Comparison of ENCODE assay signal across 8 cellular contexts in genomic region chr2:15559800-15560403, GRCh38. TPM values are rescaled to one million over a fixed set of nuclear protein-coding genes. Genes with fewer than 3 reads are reported as not detected.
DNase-seq lines count a peak whose midpoint lies in the region; ATAC-seq and TF ChIP-seq lines count a peak whose summit lies in the region.

No MANE protein-coding gene starts in this region.

- H3K27me3 Mint-ChIP-seq in CD8-positive, alpha-beta T cell (ENCODE audit: low read depth): no peaks in the 10 kb centered on the region
- H3K27me3 Mint-ChIP-seq in osteocyte (ENCODE audit: unreplicated experiment): peaks cover 3% of the 10 kb centered on the region

- peak overlapping the region; percentile 98 for H3K27ac Mint-ChIP-seq in CD8-positive, alpha-beta T cell
- H3K27ac Mint-ChIP-seq in osteocyte (ENCODE audit: unreplicated experiment): peak overlapping the region; percentile 99

- H3K36me3 Mint-ChIP-seq in CD8-positive, alpha-beta T cell: peaks cover 23% of the 10 kb centered on the region
- H3K36me3 Mint-ChIP-seq in osteocyte (ENCODE audit: unreplicated experiment): peaks cover 2% of the 10 kb centered on the region

- no peak overlapping the region for H3K27ac ChIP-seq in CD8-positive, alpha-beta T cell (ENCODE audit: low read depth, low read length)
- H3K27ac ChIP-seq in OCI-LY3 (ENCODE audit: low read length): no peak overlapping the region

- H3K36me3 ChIP-seq in CD8-positive, alpha-beta T cell (ENCODE audit: insufficient read depth, low read length): no peaks in the 10 kb centered on the region
- H3K36me3 ChIP-seq in OCI-LY3 (replicated peaks; ENCODE audit: low read depth, low read length): no peaks in the 10 kb centered on the region

- no peaks in the 10 kb centered on the region for H3K9me3 ChIP-seq in CD8-positive, alpha-beta T cell (ENCODE audit: low read length)
- no peaks in the 10 kb centered on the region for H3K9me3 ChIP-seq in OCI-LY3 (ENCODE audit: insufficient read depth, low read length)

- peaks cover 9% of the 10 kb centered on the region for H3K4me1 ChIP-seq in CD8-positive, alpha-beta T cell (ENCODE audit: insufficient read depth, low read length)
- peaks cover 23% of the 10 kb centered on the region for H3K4me1 ChIP-seq in OCI-LY3 (ENCODE audit: low read length)

- no peaks in the 10 kb centered on the region for H3K9me3 Mint-ChIP-seq in CD8-positive, alpha-beta T cell
- no peaks in the 10 kb centered on the region for H3K9me3 Mint-ChIP-seq in osteocyte (ENCODE audit: unreplicated experiment)

- TF ChIP-seq CTCF in CD8-positive, alpha-beta T cell (IDR thresholded peaks at IDR 0.05): no peak
- TF ChIP-seq CTCF in OCI-LY3 (IDR thresholded peaks at IDR 0.05; ENCODE audit: low read depth, low read length) (no peak), epithelial cell of esophagus (IDR thresholded peaks at IDR 0.05; ENCODE audit: insufficient read depth, low read depth, low read length, missing control alignments) (no peak), osteocyte (IDR thresholded peaks at IDR 0.05) (no peak)

- CTCF ChIA-PET in CD8-positive, alpha-beta T cell (lab: Charles Lee): interaction anchor here (6.4 kb wide), 1 partner anchor 17 kb away, joined by 33 read pairs; no protein-coding TSS in a partner anchor

- intact Hi-C loops in CD8-positive, alpha-beta T cell (cut with DNase I, micrococcal nuclease): no loop called here

- H3K4me2 ChIP-seq in OCI-LY3 (ENCODE audit: low read length): peak overlapping the region; percentile 99

- H3K4me1 Mint-ChIP-seq in CD8-positive, alpha-beta T cell (ENCODE audit: low read depth): peaks cover 42% of the 10 kb centered on the region
- H3K4me1 Mint-ChIP-seq in osteocyte (ENCODE audit: unreplicated experiment): peaks cover 25% of the 10 kb centered on the region

- H3K27me3 ChIP-seq in CD8-positive, alpha-beta T cell (ENCODE audit: insufficient read depth, low read length): no peaks in the 10 kb centered on the region
- no peaks in the 10 kb centered on the region for H3K27me3 ChIP-seq in OCI-LY3 (ENCODE audit: low read depth, low read length)

- H3K4me3 Mint-ChIP-seq in CD8-positive, alpha-beta T cell: peak overlapping the region; percentile 100
- H3K4me3 Mint-ChIP-seq in osteocyte (ENCODE audit: unreplicated experiment): peak overlapping the region; percentile 99

- H3K79me2 ChIP-seq in OCI-LY3 (ENCODE audit: low read length): peaks cover 37% of the 10 kb centered on the region

- H4K20me1 ChIP-seq in OCI-LY3 (ENCODE audit: insufficient read depth, low read length): no peaks in the 10 kb centered on the region

- DNase-seq in CD8-positive, alpha-beta T cell: no peak
- DNase-seq in epithelial cell of esophagus (ENCODE audit: low read depth): no peak
- no peak for DNase-seq in osteocyte (ENCODE audit: extremely low spot score, unreplicated experiment)
- DNase-seq in midbrain (lab: John Stamatoyannopoulos, UW): no peak
- DNase-seq in NCI-H524 treated with DMSO at 0.1 percent for 48 hours (lab: John Stamatoyannopoulos, UW): no peak
- DNase-seq in inferior parietal cortex (ENCODE audit: extremely low spot score): no peak

- no peak for ATAC-seq in CD8-positive, alpha-beta T cell
- no peak for ATAC-seq in GM21717 (IDR thresholded peaks at IDR 0.05; ENCODE audit: unreplicated experiment)

- H3K9ac ChIP-seq in OCI-LY3 (ENCODE audit: low read length): peak overlapping the region; percentile 83

- peak overlapping the region; percentile 53 for H3K4me3 ChIP-seq in CD8-positive, alpha-beta T cell (ENCODE audit: low read depth, low read length)
- peak overlapping the region; percentile 100 for H3K4me3 ChIP-seq in OCI-LY3 (ENCODE audit: low read length)
- H3K4me3 ChIP-seq in epithelial cell of esophagus (ENCODE audit: low read length): peak overlapping the region; percentile 89

- POLR2A ChIA-PET in CD8-positive, alpha-beta T cell (lab: Charles Lee): interaction anchor here (1.1 kb wide), 1 partner anchor 14 kb away, joined by 4 read pairs; no protein-coding TSS in a partner anchor

- H2AFZ ChIP-seq in OCI-LY3 (ENCODE audit: low read depth, low read length): peak overlapping the region; percentile 100; the same call in 1 of the 2 replicates

RNA-seq across cellular contexts. Expression of gene NBAS, which starts 1.2 kb away (rescaled TPM):
- total RNA-seq in CD8-positive, alpha-beta T cell: 10 to 100 TPM; 16.9 to 17.6 TPM
- 43.6 and 48.8 TPM in 2 replicates for total RNA-seq in osteocyte

RNA-seq across cellular contexts. Expression of gene DDX1, which starts 31.8 kb away (rescaled TPM):
- 10 to 100 TPM; 49.7 to 58.0 TPM for total RNA-seq in CD8-positive, alpha-beta T cell
- 85.6 and 90.7 TPM in 2 replicates for total RNA-seq in osteocyte
